In the genomic region with DNA sequence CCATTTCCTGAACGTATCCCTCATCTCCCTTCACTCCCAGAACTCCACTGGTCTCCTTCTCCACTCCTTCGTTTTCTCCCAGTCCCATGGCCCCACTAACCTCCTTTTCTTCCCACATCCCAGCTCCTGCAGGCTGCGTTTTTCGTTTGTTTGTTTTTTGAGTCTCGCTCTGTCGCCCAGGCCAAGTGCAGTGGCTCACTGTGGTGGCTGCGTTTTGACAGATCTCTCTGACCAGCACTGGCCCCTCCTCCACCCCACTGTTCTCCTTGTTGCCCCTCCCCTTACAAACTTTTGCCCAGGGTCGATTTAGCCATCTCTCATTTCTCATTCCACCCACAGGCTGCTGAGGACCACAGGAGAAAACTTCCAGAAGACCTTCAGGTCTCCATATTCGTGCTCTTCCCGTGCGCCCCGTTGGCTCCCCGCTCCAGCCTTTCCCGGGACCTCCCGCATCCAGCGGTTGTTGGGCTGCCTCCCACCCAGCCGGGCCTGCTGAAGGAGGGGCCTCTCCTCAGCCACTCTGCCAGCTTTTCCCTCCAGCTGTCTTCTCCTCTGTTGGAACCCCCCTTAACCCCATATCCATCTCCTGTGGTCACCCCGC, we compare ENCODE assay signal across 24 cellular contexts. TPM values are rescaled to one million over a fixed set of nuclear protein-coding genes. Genes with fewer than 3 reads are reported as not detected.
"Had no signal": no experiment of that assay in that cellular context is flagged by ENCODE, and none has a peak within 500 bp of the region (broad histone marks: within the 10 kb centered on the region; RNA-seq: fewer than 3 reads in every experiment).

No MANE protein-coding gene starts in this region.

- H3K9me3 Mint-ChIP-seq: natural killer cell; stimulated activated naive CD8-positive, alpha-beta T cell treated with anti-CD3 and anti-CD28 coated beads, Interleukin-15, amount 100 ng/mL, for 72 hours had no signal

- H3K4me3 Mint-ChIP-seq: memory B cell; naive B cell; natural killer cell; stimulated activated memory B cell treated with anti-CD40 and anti-IgM and Interleukin-4, amounts not matched to agents 10 μg/mL and 1 μg/mL and 100 μg/mL, for 72 hours; stimulated activated naive CD8-positive, alpha-beta T cell treated with anti-CD3 and anti-CD28 coated beads, Interleukin-15, amount 100 ng/mL, for 72 hours had no signal

- H3K27ac Mint-ChIP-seq: memory B cell; natural killer cell; stimulated activated memory B cell treated with anti-CD40 and anti-IgM and Interleukin-4, amounts not matched to agents 10 μg/mL and 1 μg/mL and 100 μg/mL, for 72 hours; stimulated activated naive CD8-positive, alpha-beta T cell treated with anti-CD3 and anti-CD28 coated beads, Interleukin-15, amount 100 ng/mL, for 72 hours had no signal

- ATAC-seq: heart right ventricle; left lobe of liver; left ventricle myocardium superior; natural killer cell; pancreas; right cardiac atrium; stimulated activated memory B cell treated with anti-CD40 and anti-IgM and Interleukin-4, amounts not matched to agents 10 μg/mL and 1 μg/mL and 100 μg/mL, for 72 hours; stimulated activated naive CD8-positive, alpha-beta T cell treated with anti-CD3 and anti-CD28 coated beads, Interleukin-15, amount 100 ng/mL, for 72 hours had no signal

- DNase-seq: heart right ventricle; islet precursor cell; left ventricle myocardium superior; naive B cell; natural killer cell; nucleus accumbens; pancreas; retina; right cardiac atrium; sigmoid colon; small intestine; spleen; stimulated activated CD4-positive, alpha-beta T cell treated with anti-CD3 and anti-CD28 coated beads, Interleukin-4, amount 100 ng/mL, for 24 hours; stimulated activated naive CD4-positive, alpha-beta T cell treated with Interleukin-2 at 50 U/mL for 16 hours; stimulated activated naive CD8-positive, alpha-beta T cell treated with anti-CD3 and anti-CD28 coated beads, Interleukin-15, amount 100 ng/mL, for 72 hours; substantia nigra; transverse colon; upper lobe of left lung had no signal

- H3K36me3 Mint-ChIP-seq: memory B cell; naive B cell; natural killer cell; stimulated activated memory B cell treated with anti-CD40 and anti-IgM and Interleukin-4, amounts not matched to agents 10 μg/mL and 1 μg/mL and 100 μg/mL, for 72 hours had no signal

- H3K4me1 Mint-ChIP-seq: memory B cell; natural killer cell; stimulated activated memory B cell treated with anti-CD40 and anti-IgM and Interleukin-4, amounts not matched to agents 10 μg/mL and 1 μg/mL and 100 μg/mL, for 72 hours; stimulated activated naive CD8-positive, alpha-beta T cell treated with anti-CD3 and anti-CD28 coated beads, Interleukin-15, amount 100 ng/mL, for 72 hours had no signal

RNA-seq across cellular contexts. Expression of gene GJB6, which starts 40.6 kb away (rescaled TPM):
- total RNA-seq: left lobe of liver, left ventricle myocardium superior, lung microvascular endothelial cell, mesenteric fat pad, osteoblast, pancreas, right cardiac atrium, sigmoid colon, upper lobe of left lung had no signal
